In genomic region chr2:70300771-70301343, GRCh38 we compare ENCODE assay signal across 8 cellular contexts. TPM values are rescaled to one million over a fixed set of nuclear protein-coding genes. Genes with fewer than 3 reads are reported as not detected.
DNase-seq lines count a peak whose midpoint lies in the region; ATAC-seq, FAIRE-seq and TF ChIP-seq lines count a peak whose summit lies in the region.

No MANE protein-coding gene starts in this region.

- ATAC-seq in esophagus mucosa = no peak
- no peak for ATAC-seq in HG03108 (IDR thresholded peaks at IDR 0.05; ENCODE audit: unreplicated experiment)

- H3K36me3 ChIP-seq in SJSA1 = peaks cover 29% of the 10 kb centered on the region
- H3K36me3 ChIP-seq in small intestine (ENCODE audit: control insufficient read depth in 2 of 2, insufficient read depth in 2 of 2, low read length in 2 of 2) = peaks cover 2 to 8% of the 10 kb centered on the region in 2 donors

- FAIRE-seq in small intestine (lab: Jason Lieb, UNC) = no peak
- FAIRE-seq in RCC 7860 (lab: Jason Lieb, UNC) = no peak

- 32 to 47% (median 46%) methylated on average over 10 of the region's 10 CpGs for WGBS in small intestine, 3 donors

- DNase-seq in NCI-H1694 (lab: John Stamatoyannopoulos, UW) (peak; percentile 25), NCI-H1694 treated with DMSO at 0.1 percent for 48 hours (lab: John Stamatoyannopoulos, UW) (no peak), SJSA1 (ENCODE audit: low read depth in 1 of 2, low spot score in 2 of 2) (no peak), foreskin fibroblast (no peak), small intestine (no peak), RCC 7860 (ENCODE audit: low spot score) (no peak)

- H3K9me3 ChIP-seq in SJSA1 (replicated peaks) = no peaks in the 10 kb centered on the region
- no peaks in the 10 kb centered on the region for H3K9me3 ChIP-seq in small intestine (ENCODE audit: control insufficient read depth, low read depth)

- H3K27me3 ChIP-seq in SJSA1 (replicated peaks) = no peaks in the 10 kb centered on the region
- H3K27me3 ChIP-seq in small intestine (ENCODE audit: control insufficient read depth in 2 of 2, insufficient read depth in 2 of 2, low read length in 2 of 2) = no peaks in the 10 kb centered on the region

- H3K4me3 ChIP-seq in SJSA1 = peak overlapping the region; percentile 79
- peak overlapping the region; percentile 80 to 95 for H3K4me3 ChIP-seq in foreskin fibroblast (ENCODE audit: low read depth in 1 of 2, low read length in 2 of 2)
- H3K4me3 ChIP-seq in small intestine (ENCODE audit: low read depth in 1 of 2, low read length in 2 of 2) = peak overlapping the region; percentile 90

- H3K27ac ChIP-seq in SJSA1 (no peak overlapping the region), small intestine (ENCODE audit: low read depth in 1 of 2, low read length in 1 of 2) (peak overlapping the region in 1 of 2 donors; percentile 85)

- 0 out of 2 replicates have a peak, but pooled peaks cover 3% of the 10 kb centered on the region for H3K4me1 ChIP-seq in SJSA1 (replicated peaks)
- H3K4me1 ChIP-seq in small intestine (ENCODE audit: control insufficient read depth in 2 of 2, insufficient read depth in 1 of 2, low read depth in 1 of 2, low read length in 1 of 2) = peaks cover 0 to 2% of the 10 kb centered on the region in 2 donors

- TF ChIP-seq CTCF in foreskin fibroblast (IDR thresholded peaks at IDR 0.05; ENCODE audit: low read depth, low read length) = no peak

RNA-seq across cellular contexts. Expression of gene FAM136A, which starts 1.0 kb away (rescaled TPM):
- total RNA-seq in SJSA1 (2014; rRNA removed; shearing (Covaris generic)) = 32.2 and 33.4 TPM in 2 replicates
- polyA plus RNA-seq in small intestine = 10 to 100 TPM; 58.0 to 61.3 (median 58.1) TPM
- total RNA-seq in esophagus mucosa = 26.0 TPM

RNA-seq across cellular contexts. Expression of gene SNRPG, which starts 7.3 kb away (rescaled TPM):
- 394 and 630 TPM in 2 replicates for total RNA-seq in SJSA1 (2014; rRNA removed; shearing (Covaris generic))
- polyA plus RNA-seq in small intestine = 100 to 1,000 TPM; 183 to 204 (median 188) TPM
- 172 TPM for total RNA-seq in esophagus mucosa

RNA-seq across cellular contexts. Expression of gene PCYOX1, which starts 42.9 kb away (rescaled TPM):
- total RNA-seq in SJSA1 (2014; rRNA removed; shearing (Covaris generic)) = 35.4 and 50.2 TPM in 2 replicates
- polyA plus RNA-seq in small intestine = 10 to 100 TPM in 1 of 3 donors, 1 to 10 TPM in 2; 3.2 to 17.0 (median 5.6) TPM
- total RNA-seq in esophagus mucosa = 63.1 TPM

RNA-seq across cellular contexts. Expression of gene TIA1, which starts 52.4 kb away (rescaled TPM):
- 54.7 and 90.4 TPM in 2 replicates for total RNA-seq in SJSA1 (2014; rRNA removed; shearing (Covaris generic))
- polyA plus RNA-seq in small intestine = 10 to 100 TPM; 30.3 to 47.2 (median 31.7) TPM
- total RNA-seq in esophagus mucosa = 45.8 TPM
